Comparison of ENCODE assay signal across 8 cellular contexts in the genomic region with DNA sequence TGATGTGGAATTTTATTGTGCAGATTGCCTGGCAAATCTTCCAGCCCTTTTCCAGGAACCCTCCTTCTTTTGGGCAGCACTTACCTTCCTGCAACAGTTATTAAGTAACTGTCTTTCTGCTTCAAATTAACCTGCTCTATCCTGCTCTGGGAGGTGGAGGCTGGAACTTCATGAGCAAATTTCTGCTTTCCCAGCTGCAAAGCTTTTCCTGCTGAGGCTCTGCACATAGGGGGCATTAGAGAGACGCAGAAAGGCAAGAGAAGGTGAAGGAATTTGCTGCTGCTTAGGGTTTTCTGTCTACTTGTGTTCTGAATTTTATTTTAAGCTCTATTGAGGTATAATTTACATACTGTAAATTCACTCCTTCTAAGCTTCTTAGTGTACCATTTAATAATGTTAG.
DNase-seq lines count a peak whose midpoint lies in the region; ATAC-seq and TF ChIP-seq lines count a peak whose summit lies in the region.

No MANE protein-coding gene starts in this region.

- ATAC-seq in GM18858 (IDR thresholded peaks at IDR 0.05; ENCODE audit: unreplicated experiment) (no peak), GM18511 (IDR thresholded peaks at IDR 0.05; ENCODE audit: unreplicated experiment) (no peak)

- TF ChIP-seq CTCF in choroid plexus epithelial cell (conservative IDR thresholded peaks at IDR 0.05; ENCODE audit: low read depth, low read length), result peak; percentile 99

- peak; percentile 4 for DNase-seq in NCI-H2196 (lab: John Stamatoyannopoulos, UW; ENCODE audit: unreplicated experiment)
- no peak for DNase-seq in NCI-H2196 treated with DMSO at 0.1 percent for 48 hours (lab: John Stamatoyannopoulos, UW; ENCODE audit: unreplicated experiment)
- DNase-seq in NCI-H1694 (lab: John Stamatoyannopoulos, UW), result peak; percentile 70
- DNase-seq in choroid plexus epithelial cell (ENCODE audit: low read depth), result peak; percentile 94
- peak; percentile 74 for DNase-seq in mucosa of gallbladder (ENCODE audit: low spot score)
- no peak for DNase-seq in activated T-cell treated with anti-CD3 and anti-CD28 coated beads for 4 hours

- H3K4me3 ChIP-seq in choroid plexus epithelial cell (ENCODE audit: low read depth, low read length), result no peak overlapping the region

Comparison
In these comparisons a context has a peak if more than half of its experiments do, and no peak if none do; other contexts are left out.
1. DNase-seq: peak in NCI-H2196 (single experiment), NCI-H1694 (single experiment), choroid plexus epithelial cell (single experiment) and mucosa of gallbladder (single experiment); none in NCI-H2196 treated with DMSO at 0.1 percent for 48 hours (single experiment) and activated T-cell treated with anti-CD3 and anti-CD28 coated beads for 4 hours (single experiment).